Comparison of ENCODE assay signal across 8 cellular contexts in genomic region chr5:55534436-55535198, GRCh38. TPM values are rescaled to one million over a fixed set of nuclear protein-coding genes. Genes with fewer than 3 reads are reported as not detected.
DNase-seq lines count a peak whose midpoint lies in the region; ATAC-seq and TF ChIP-seq lines count a peak whose summit lies in the region.

PLPP1 (minus strand) TSS chr5:55534964; CDS start chr5:55534629, 335 bp downstream.

- no peaks in the 10 kb centered on the region for H3K27me3 Mint-ChIP-seq in activated CD4-positive, alpha-beta T cell treated with anti-CD3 and anti-CD28 coated beads, Interleukin-2, amount 10 ng/mL, durations not matched to agents 7 days and 5 days

- peak within 1 kb of the TSS; percentile 91 to 98 for H3K27ac ChIP-seq in coronary artery

- peak; percentile 82 for ATAC-seq in GM18909 (IDR thresholded peaks at IDR 0.05; ENCODE audit: poor library complexity, unreplicated experiment)
- ATAC-seq in HG03159 (IDR thresholded peaks at IDR 0.05; ENCODE audit: unreplicated experiment) = peak; percentile 77

- peak within 1 kb of the TSS; percentile 91 for H3K4me3 Mint-ChIP-seq in activated CD4-positive, alpha-beta T cell treated with anti-CD3 and anti-CD28 coated beads, Interleukin-2, amount 10 ng/mL, durations not matched to agents 7 days and 5 days

- peaks cover 51% of the 10 kb centered on the region for H3K4me1 Mint-ChIP-seq in activated CD4-positive, alpha-beta T cell treated with anti-CD3 and anti-CD28 coated beads, Interleukin-2, amount 10 ng/mL, durations not matched to agents 7 days and 5 days

- H3K36me3 Mint-ChIP-seq in activated CD4-positive, alpha-beta T cell treated with anti-CD3 and anti-CD28 coated beads, Interleukin-2, amount 10 ng/mL, durations not matched to agents 7 days and 5 days (ENCODE audit: low read depth) = peaks cover 11% of the 10 kb centered on the region

- H3K27ac Mint-ChIP-seq in activated CD4-positive, alpha-beta T cell treated with anti-CD3 and anti-CD28 coated beads, Interleukin-2, amount 10 ng/mL, durations not matched to agents 7 days and 5 days = peak within 1 kb of the TSS; percentile 88

- H3K4me3 ChIP-seq in AG10803 (ENCODE audit: low read length) (peak within 1 kb of the TSS; percentile 94), coronary artery (peak within 1 kb of the TSS; percentile 76)

- no peaks in the 10 kb centered on the region for H3K9me3 Mint-ChIP-seq in activated CD4-positive, alpha-beta T cell treated with anti-CD3 and anti-CD28 coated beads, Interleukin-2, amount 10 ng/mL, durations not matched to agents 7 days and 5 days

- POLR2A ChIA-PET in activated CD4-positive, alpha-beta T cell treated with anti-CD3 and anti-CD28 coated beads, Interleukin-2, amount 10 ng/mL, durations not matched to agents 7 days and 5 days (lab: Charles Lee) = interaction anchor here (0.6 kb wide), 2 partner anchors 163 to 1344 kb away, joined by 3 to 4 read pairs; no protein-coding TSS in a partner anchor

- DNase-seq in AG10803 (ENCODE audit: low read depth) = peak; percentile 86
- peak; percentile 81 for DNase-seq in NCI-H460 (ENCODE audit: extremely low read depth, low read depth)
- peak; percentile 83 for DNase-seq in activated CD4-positive, alpha-beta T cell treated with anti-CD3 and anti-CD28 coated beads, Interleukin-2, amount 10 ng/mL, durations not matched to agents 7 days and 5 days
- DNase-seq in coronary artery (ENCODE audit: low spot score) = peak; percentile 95
- DNase-seq in left kidney (ENCODE audit: low read depth, low spot score) = peak; percentile 96
- peak; percentile 83 to 85 for DNase-seq in stimulated activated CD4-positive, alpha-beta T cell treated with anti-CD3 and anti-CD28 coated beads, Interleukin-2, amount 100 ng/mL, for 24 hours

- CTCF ChIA-PET in activated CD4-positive, alpha-beta T cell treated with anti-CD3 and anti-CD28 coated beads, Interleukin-2, amount 10 ng/mL, durations not matched to agents 7 days and 5 days (lab: Charles Lee) = interaction anchor here (0.9 kb wide), 1 partner anchor 291 kb away, joined by 7 read pairs; no protein-coding TSS in a partner anchor

- no peak for TF ChIP-seq CTCF in AG10803 (conservative IDR thresholded peaks at IDR 0.05; ENCODE audit: low read length)
- no peak for TF ChIP-seq CTCF in coronary artery (IDR thresholded peaks at IDR 0.05)

RNA-seq across cellular contexts. Expression of gene PLPP1, which starts in this region (rescaled TPM):
- total RNA-seq in NCI-H460 (2014; rRNA removed; shearing (Covaris generic)) = 27.5 and 28.3 TPM in 2 replicates
- 15.1 and 22.9 TPM in 2 replicates for polyA plus RNA-seq in NCI-H460 (2014; cell fraction: nucleus; rRNA removed)
- 10 to 100 TPM; 15.3 to 18.3 TPM for total RNA-seq in activated CD4-positive, alpha-beta T cell treated with anti-CD3 and anti-CD28 coated beads, Interleukin-2, amount 10 ng/mL, durations not matched to agents 7 days and 5 days

Comparison
In these comparisons a context has a peak if more than half of its experiments do, and no peak if none do; other contexts are left out.
1. Peak in every context shown above with its lines: DNase-seq, ATAC-seq, H3K4me3 ChIP-seq and H3K27ac ChIP-seq.